Comparison of ENCODE assay signal across 8 cellular contexts in the genomic region with DNA sequence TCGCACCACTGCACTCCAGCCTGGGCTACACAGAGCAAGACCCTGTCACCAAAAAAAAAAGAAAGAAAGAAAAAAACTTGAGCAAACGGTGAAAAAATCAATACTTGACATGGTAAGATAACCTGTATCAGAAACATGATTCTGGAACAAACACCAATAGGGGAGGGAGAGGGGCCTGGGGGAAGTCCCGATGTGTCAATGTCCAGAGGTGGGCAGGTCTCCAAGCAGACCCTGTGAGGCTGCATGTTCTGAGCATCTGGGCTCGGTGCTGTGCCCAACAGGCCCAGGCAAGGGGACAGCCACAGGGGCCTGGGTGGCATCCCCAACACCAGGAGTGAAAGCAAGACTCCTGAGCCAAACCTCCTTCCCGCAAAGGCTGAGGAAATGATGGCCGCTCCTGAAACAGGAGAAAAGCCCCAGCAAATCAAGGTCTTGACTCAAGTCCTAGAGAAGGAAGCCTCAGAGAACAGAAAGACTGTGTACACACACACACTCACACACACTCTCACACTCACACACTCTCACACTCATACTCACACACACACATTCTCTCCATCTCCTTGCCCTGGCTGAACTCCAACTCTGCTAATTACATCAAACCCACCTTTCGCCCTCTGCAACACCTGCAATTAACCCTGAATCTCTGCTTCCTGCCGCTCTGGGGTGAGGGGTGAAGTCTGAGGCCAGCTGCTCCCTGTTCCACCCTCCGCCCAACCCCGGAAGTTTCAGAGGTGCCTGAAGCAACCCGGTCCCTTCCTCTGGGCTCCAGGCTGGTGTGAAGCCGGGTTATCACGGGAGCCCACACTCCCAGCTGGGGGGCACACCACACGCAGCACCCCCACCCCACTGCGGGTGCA. TPM values are rescaled to one million over a fixed set of nuclear protein-coding genes. Genes with fewer than 3 reads are reported as not detected.
DNase-seq lines count a peak whose midpoint lies in the region; ATAC-seq, FAIRE-seq and TF ChIP-seq lines count a peak whose summit lies in the region.

No MANE protein-coding gene starts in this region.

- WGBS in HepG2 (ENCODE audit: low lambda C conversion rate), result 71% methylated on average over 11 of the region's 15 CpGs
- 71 to 72% methylated on average over 15 of the region's 15 CpGs for WGBS in aorta, 2 donors

- peak overlapping the region; percentile 95 for H3K27ac Mint-ChIP-seq in activated T-cell treated with anti-CD3 and anti-CD28 coated beads, Interleukin-2, amount 50 U/mL, for 24 hours

- no peak overlapping the region for H2AFZ ChIP-seq in HepG2 (ENCODE audit: low read length)

- no peak overlapping the region for H3K27ac ChIP-seq in HepG2 (ENCODE audit: extremely low read length, insufficient read depth, low read length)
- H3K27ac ChIP-seq in vagina, result peak overlapping the region; percentile 20
- H3K27ac ChIP-seq in aorta (ENCODE audit: low read depth in 1 of 2, low read length in 2 of 2), result no peak overlapping the region

- H3K9ac ChIP-seq in HepG2 (ENCODE audit: insufficient read depth, low read depth, low read length), result no peak overlapping the region

- no peaks in the 10 kb centered on the region for H4K20me1 ChIP-seq in HepG2 (ENCODE audit: insufficient read depth, low read length)

- TF ChIP-seq RAD21 in HepG2 (CRISPR knock-in tag; IDR thresholded peaks at IDR 0.05), result no peak

- TF ChIP-seq EP300 in HepG2 (IDR thresholded peaks at IDR 0.05; ENCODE audit: low read depth in 2 of 2, low read length in 2 of 2), result no peak
- TF ChIP-seq EP300 in HepG2 (CRISPR knock-in tag; IDR thresholded peaks at IDR 0.05; ENCODE audit: borderline replicate concordance), result no peak

- H3K36me3 ChIP-seq in HepG2 (replicated peaks in 1 of 2; ENCODE audit: control insufficient read depth in 1 of 2, insufficient read depth in 2 of 2, low read length in 2 of 2), result no peaks in the 10 kb centered on the region
- no peaks in the 10 kb centered on the region for H3K36me3 ChIP-seq in vagina
- H3K36me3 ChIP-seq in aorta (ENCODE audit: control insufficient read depth in 1 of 2, insufficient read depth in 2 of 2, low read length in 1 of 2), result no peaks in the 10 kb centered on the region

- H3K4me1 ChIP-seq in HepG2 (ENCODE audit: insufficient read depth, low read length) (peaks cover 23% of the 10 kb centered on the region), vagina (peaks cover 63% of the 10 kb centered on the region), aorta (ENCODE audit: control insufficient read depth in 1 of 2, insufficient read depth in 2 of 2, low read length in 2 of 2) (no peaks in the 10 kb centered on the region)

- ATAC-seq in GM21786 (IDR thresholded peaks at IDR 0.05; ENCODE audit: unreplicated experiment) (peak; percentile 61), HepG2 (peak; percentile 76), aorta (ENCODE audit: low FRiP score) (no peak)

- H3K27me3 Mint-ChIP-seq in activated T-cell treated with anti-CD3 and anti-CD28 coated beads, Interleukin-2, amount 50 U/mL, for 24 hours, result no peaks in the 10 kb centered on the region

- CTCF ChIA-PET in HepG2 (lab: Yijun Ruan, JAX; ENCODE audit: low intra/inter-chr PET ratio, low total read pairs), result no interaction called here

- no peaks in the 10 kb centered on the region for H3K9me3 ChIP-seq in HepG2 (ENCODE audit: low read length)
- H3K9me3 ChIP-seq in vagina, result no peaks in the 10 kb centered on the region
- no peaks in the 10 kb centered on the region for H3K9me3 ChIP-seq in aorta (ENCODE audit: control insufficient read depth, low read length)

- peak overlapping the region; percentile 77 for H3K4me3 Mint-ChIP-seq in activated T-cell treated with anti-CD3 and anti-CD28 coated beads, Interleukin-2, amount 50 U/mL, for 24 hours

- peaks cover 32% of the 10 kb centered on the region for H3K36me3 Mint-ChIP-seq in activated T-cell treated with anti-CD3 and anti-CD28 coated beads, Interleukin-2, amount 50 U/mL, for 24 hours (ENCODE audit: low read depth)

- TF ChIP-seq POLR2A in HepG2 (IDR thresholded peaks at IDR 0.05; ENCODE audit: insufficient read depth in 1 of 2, low read depth in 2 of 2, low read length in 2 of 2) (no peak), vagina (IDR thresholded peaks at IDR 0.05) (no peak)

- TF ChIP-seq CTCF in GM13977 (IDR thresholded peaks at IDR 0.05; ENCODE audit: extremely low read depth, insufficient read depth, missing control alignments) (no peak), HepG2 (CRISPR knock-in tag; IDR thresholded peaks at IDR 0.05) (no peak), vagina (IDR thresholded peaks at IDR 0.05) (no peak)

- H3K4me2 ChIP-seq in HepG2 (ENCODE audit: low read depth, low read length), result no peak overlapping the region

- no peak overlapping the region for H3K4me3 ChIP-seq in HepG2 (replicated peaks in 1 of 3; ENCODE audit: insufficient read depth in 1 of 3, low read depth in 2 of 3, low read length in 3 of 3)
- H3K4me3 ChIP-seq in vagina, result no peak overlapping the region
- no peak overlapping the region for H3K4me3 ChIP-seq in aorta (ENCODE audit: low read length in 2 of 2)

- FAIRE-seq in HepG2 (lab: Jason Lieb, UNC), result no peak

- in situ Hi-C loops in GM13977 (cut with MboI; ENCODE audit: low pct_unique_long_range_greater_than_20kb, low sequenced_read_pairs, unreplicated experiment) (no loop called here), HepG2 (cut with HindIII; ENCODE audit: extremely low pct_ligation_motif_present, low pct_unique_long_range_greater_than_20kb) (no loop called here)

- intact Hi-C loops in HepG2 (cut with micrococcal nuclease; ENCODE audit: unreplicated experiment), result no loop called here
- intact Hi-C loops in vagina (cut with DNase I), result no loop called here
- intact Hi-C loops in aorta (cut with DNase I), result no loop called here

- H3K27me3 ChIP-seq in HepG2 (ENCODE audit: control insufficient read depth in 1 of 2, insufficient read depth in 2 of 2, low read length in 2 of 2), result no peaks in the 10 kb centered on the region
- H3K27me3 ChIP-seq in vagina, result no peaks in the 10 kb centered on the region
- no peaks in the 10 kb centered on the region for H3K27me3 ChIP-seq in aorta (ENCODE audit: control insufficient read depth in 1 of 2, insufficient read depth in 2 of 2, low read length in 1 of 2)

- DNase-seq in GM13977 (ENCODE audit: low spot score), result peak; percentile 73
- peak; percentile 89 for DNase-seq in NCI-H1105 treated with DMSO at 0.1 percent for 48 hours (lab: John Stamatoyannopoulos, UW)
- peak; percentile 70 for DNase-seq in activated T-cell treated with anti-CD3 and anti-CD28 coated beads, Interleukin-2, amount 50 U/mL, for 24 hours
- DNase-seq in HepG2 (ENCODE audit: low spot score), result no peak
- DNase-seq in vagina (ENCODE audit: extremely low spot score in 2 of 2), result no peak
- no peak for DNase-seq in aorta
- no peak for DNase-seq in middle frontal gyrus (ENCODE audit: extremely low spot score, low spot score)

- no TSS peak for BruUV-seq in HepG2 (replicated peaks; lab: Mats Ljungman, UMichigan)

- peaks cover 95% of the 10 kb centered on the region for H3K4me1 Mint-ChIP-seq in activated T-cell treated with anti-CD3 and anti-CD28 coated beads, Interleukin-2, amount 50 U/mL, for 24 hours (ENCODE audit: low read depth)

- H3K9me3 Mint-ChIP-seq in activated T-cell treated with anti-CD3 and anti-CD28 coated beads, Interleukin-2, amount 50 U/mL, for 24 hours, result no peaks in the 10 kb centered on the region

- peaks cover 17% of the 10 kb centered on the region for H3K79me2 ChIP-seq in HepG2 (ENCODE audit: insufficient read depth, low read length)

- POLR2A ChIA-PET in HepG2 (lab: Yijun Ruan, JAX), result no interaction called here

TF ChIP-seq in HepG2, 621 proteins besides CTCF, POLR2A, EP300 and RAD21 (continues in another document):
- TF ChIP-seq ZNF652 (CRISPR knock-in tag; IDR thresholded peaks at IDR 0.05; ENCODE audit: borderline replicate concordance, low read depth) (no peak), NAIF1 (CRISPR knock-in tag; IDR thresholded peaks at IDR 0.05; ENCODE audit: borderline replicate concordance) (no peak), NR2F2 (IDR thresholded peaks at IDR 0.05; ENCODE audit: borderline replicate concordance, low read depth) (peak; percentile 40; the same call in 1 of the 2 replicates)

RNA-seq across cellular contexts. Expression of gene CCDC88C, which starts 20.4 kb away (rescaled TPM):
- 10.4 and 11.7 TPM in 2 replicates for total RNA-seq in HepG2 (2016; rRNA removed; fragmentation: Illumina TruSeq; extraction: Trizol)
- total RNA-seq in HepG2 (2016; cell fraction: cytosol; rRNA removed; fragmentation: Illumina TruSeq; extraction: Trizol; ENCODE audit: low read depth), result 7.1 and 8.3 TPM in 2 replicates
- 7.7 and 11.4 TPM in 2 replicates for total RNA-seq in HepG2 (2016; cell fraction: insoluble cytoplasmic fraction; rRNA removed; fragmentation: Illumina TruSeq; extraction: Trizol)
- 8.7 and 9.6 TPM in 2 replicates for total RNA-seq in HepG2 (2016; cell fraction: membrane; rRNA removed; fragmentation: Illumina TruSeq; extraction: Trizol)
- 17.4 and 18.0 TPM in 2 replicates for total RNA-seq in HepG2 (2016; cell fraction: nucleus; rRNA removed; fragmentation: Illumina TruSeq; extraction: Trizol)
- 3.6 and 4.3 TPM in 2 replicates for polyA plus RNA-seq in HepG2 (2011; rRNA removed)
- polyA plus RNA-seq in HepG2 (2011; cell fraction: cytosol; rRNA removed), result 2.3 and 3.2 TPM in 2 replicates
- polyA plus RNA-seq in HepG2 (2011; cell fraction: nucleus; rRNA removed), result 11.4 and 12.1 TPM in 2 replicates
- polyA plus RNA-seq in HepG2 (2012), result 3.7 and 5.3 TPM in 2 replicates
- polyA plus RNA-seq in HepG2 (2016; cell fraction: cytosol; fragmentation: Illumina TruSeq; extraction: Trizol; ENCODE audit: low read depth), result 5.2 and 5.3 TPM in 2 replicates
- 8.0 and 9.8 TPM in 2 replicates for polyA plus RNA-seq in HepG2 (2016; cell fraction: insoluble cytoplasmic fraction; fragmentation: Illumina TruSeq; extraction: Trizol; ENCODE audit: low read depth)
- 5.3 and 5.8 TPM in 2 replicates for polyA plus RNA-seq in HepG2 (2016; cell fraction: membrane; fragmentation: Illumina TruSeq; extraction: Trizol; ENCODE audit: low read depth)
- polyA plus RNA-seq in HepG2 (2016; cell fraction: nucleus; fragmentation: Illumina TruSeq; extraction: Trizol; ENCODE audit: insufficient read depth, low read depth), result 18.1 and 18.5 TPM in 2 replicates
- 12.3 and 15.2 TPM in 2 replicates for polyA minus RNA-seq in HepG2 (2011; rRNA and poly(A)+ RNA removed; ENCODE audit: low replicate concordance)
- 4.3 and 4.5 TPM in 2 replicates for polyA minus RNA-seq in HepG2 (2011; cell fraction: cytosol; rRNA and poly(A)+ RNA removed)
- 14.3 and 24.1 TPM in 2 replicates for polyA minus RNA-seq in HepG2 (2011; cell fraction: nucleus; rRNA and poly(A)+ RNA removed)
- 42.2 TPM for total RNA-seq in vagina
- 10 to 100 TPM in 1 of 2 donors, 1 to 10 TPM in 1; 9.2 to 18.4 TPM for total RNA-seq in aorta
- polyA plus RNA-seq in aorta, result 1 to 10 TPM in 1 of 2 donors, under 1 TPM in 1; 0.33 to 3.0 TPM

Comparison
In these comparisons a context has a peak if more than half of its experiments do, and no peak if none do; other contexts are left out.
1. DNase-seq: peak in GM13977 (single experiment), NCI-H1105 treated with DMSO at 0.1 percent for 48 hours (single experiment) and activated T-cell treated with anti-CD3 and anti-CD28 coated beads, Interleukin-2, amount 50 U/mL, for 24 hours (single experiment); none in HepG2 (single experiment), vagina (0 of 2), aorta (0 of 2) and middle frontal gyrus (single experiment).